In genomic region chr13:50670847-50671542, GRCh38 we compare ENCODE assay signal across 24 cellular contexts.
"Had no signal": no experiment of that assay in that cellular context is flagged by ENCODE, and none has a peak within 500 bp of the region (broad histone marks: within the 10 kb centered on the region; RNA-seq: fewer than 3 reads in every experiment).

No MANE protein-coding gene starts in this region.

- H3K4me1 ChIP-seq: foreskin keratinocyte, neural progenitor cell, prostate gland, tibial artery had no signal

- H3K27me3 ChIP-seq: body of pancreas, esophagus muscularis mucosa, foreskin keratinocyte, neural progenitor cell, right atrium auricular region, tibial artery had no signal

- H3K27ac Mint-ChIP-seq: activated CD4-positive, alpha-beta memory T cell treated with anti-CD3 and anti-CD28 coated beads, Interleukin-2, amount 10 ng/mL, durations not matched to agents 7 days and 5 days; activated CD8-positive, alpha-beta memory T cell treated with anti-CD3 and anti-CD28 coated beads, Interleukin-2, amount 10 ng/mL, durations not matched to agents 7 days and 5 days; activated naive CD8-positive, alpha-beta T cell treated with anti-CD3 and anti-CD28 coated beads, Interleukin-2, amount 10 ng/mL, durations not matched to agents 7 days and 5 days; activated T-helper 2 cell treated with anti-CD3 and anti-CD28 coated beads, Interferon-gamma antibody, Interleukin-2, Interleukin-4, amounts not matched to agents 10 μg/mL and 5 μg/mL and 100 μg/mL, durations not matched to agents 14 hours and 24 hours and 36 hours; immature natural killer cell; naive thymus-derived CD4-positive, alpha-beta T cell; neural progenitor cell had no signal

- H3K36me3 Mint-ChIP-seq: neural progenitor cell had no signal

- H3K27me3 Mint-ChIP-seq: activated CD4-positive, alpha-beta memory T cell treated with anti-CD3 and anti-CD28 coated beads, Interleukin-2, amount 10 ng/mL, durations not matched to agents 7 days and 5 days; activated CD8-positive, alpha-beta memory T cell treated with anti-CD3 and anti-CD28 coated beads, Interleukin-2, amount 10 ng/mL, durations not matched to agents 7 days and 5 days had no signal

- H3K27ac ChIP-seq: esophagus muscularis mucosa, foreskin keratinocyte, neural progenitor cell, prostate gland, right atrium auricular region, tibial artery had no signal

- H3K4me3 ChIP-seq: body of pancreas, esophagus muscularis mucosa, mucosa of descending colon, neural progenitor cell, prostate gland, right atrium auricular region, tibial artery had no signal

- H3K4me3 Mint-ChIP-seq: activated CD4-positive, alpha-beta memory T cell treated with anti-CD3 and anti-CD28 coated beads, Interleukin-2, amount 10 ng/mL, durations not matched to agents 7 days and 5 days; activated CD8-positive, alpha-beta memory T cell treated with anti-CD3 and anti-CD28 coated beads, Interleukin-2, amount 10 ng/mL, durations not matched to agents 7 days and 5 days; activated naive CD8-positive, alpha-beta T cell treated with anti-CD3 and anti-CD28 coated beads, Interleukin-2, amount 10 ng/mL, durations not matched to agents 7 days and 5 days; immature natural killer cell; naive thymus-derived CD4-positive, alpha-beta T cell; neural progenitor cell had no signal

- H3K9me3 ChIP-seq: body of pancreas, mucosa of descending colon, prostate gland, right atrium auricular region, tibial artery had no signal

- H3K36me3 ChIP-seq: esophagus muscularis mucosa, neural progenitor cell, prostate gland, right atrium auricular region, tibial artery had no signal

- H3K9ac ChIP-seq: neural progenitor cell had no signal

- DNase-seq: activated CD4-positive, alpha-beta memory T cell treated with anti-CD3 and anti-CD28 coated beads, Interleukin-2, amount 10 ng/mL, durations not matched to agents 7 days and 5 days; activated CD4-positive, alpha-beta T cell treated with anti-CD3 and anti-CD28 coated beads for 48 hours; activated CD4-positive, CD25-positive, alpha-beta regulatory T cell; activated CD8-positive, alpha-beta memory T cell treated with anti-CD3 and anti-CD28 coated beads, Interleukin-2, amount 10 ng/mL, durations not matched to agents 7 days and 5 days; activated naive CD4-positive, alpha-beta T cell treated with Interleukin-2 at 50 U/mL for 16 hours; activated naive CD8-positive, alpha-beta T cell treated with anti-CD3 and anti-CD28 coated beads, Interleukin-2, amount 10 ng/mL, durations not matched to agents 7 days and 5 days; body of pancreas; caudate nucleus; foreskin keratinocyte; glutamatergic neuron; immature natural killer cell; kidney glomerular epithelial cell; mesenchymal stem cell; mucosa of descending colon; naive thymus-derived CD4-positive, alpha-beta T cell; stimulated activated CD4-positive, alpha-beta T cell treated with anti-CD3 and anti-CD28 coated beads, Interleukin-2, amount 100 ng/mL, for 24 hours; stimulated activated naive CD4-positive, alpha-beta T cell treated with Interleukin-2 at 50 U/mL for 16 hours; T1000; tibial artery had no signal

- H3K9me3 Mint-ChIP-seq: neural progenitor cell had no signal

- ATAC-seq: activated CD8-positive, alpha-beta memory T cell treated with anti-CD3 and anti-CD28 coated beads, Interleukin-2, amount 10 ng/mL, durations not matched to agents 7 days and 5 days; foreskin keratinocyte; mucosa of descending colon; naive thymus-derived CD4-positive, alpha-beta T cell had no signal

- H3K4me1 Mint-ChIP-seq: activated CD4-positive, alpha-beta memory T cell treated with anti-CD3 and anti-CD28 coated beads, Interleukin-2, amount 10 ng/mL, durations not matched to agents 7 days and 5 days; activated CD8-positive, alpha-beta memory T cell treated with anti-CD3 and anti-CD28 coated beads, Interleukin-2, amount 10 ng/mL, durations not matched to agents 7 days and 5 days; activated naive CD8-positive, alpha-beta T cell treated with anti-CD3 and anti-CD28 coated beads, Interleukin-2, amount 10 ng/mL, durations not matched to agents 7 days and 5 days; naive thymus-derived CD4-positive, alpha-beta T cell; neural progenitor cell had no signal
